Comparison of ENCODE assay signal across 13 cellular contexts in the genomic region with DNA sequence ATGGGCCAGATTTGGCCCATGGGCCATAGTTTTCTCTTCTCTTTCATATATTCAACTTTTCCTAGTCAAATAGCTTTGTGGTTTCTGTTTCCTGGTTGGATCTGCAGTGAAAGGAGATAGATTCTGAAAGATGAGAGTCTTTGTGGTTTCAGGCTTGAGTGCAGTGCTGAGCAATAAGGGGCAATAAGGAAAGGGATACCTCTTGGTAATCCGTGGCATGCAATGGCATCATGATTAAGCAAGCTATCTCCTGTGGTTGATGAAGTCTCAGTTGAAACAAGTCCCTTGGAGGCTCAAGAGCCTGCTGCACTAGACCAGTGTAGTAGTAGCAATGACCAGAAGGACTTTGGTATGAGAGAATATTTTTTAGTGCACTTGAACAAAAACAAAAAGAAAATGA.
"Had no signal": no experiment of that assay in that cellular context is flagged by ENCODE, and none has a peak within 500 bp of the region (broad histone marks: within the 10 kb centered on the region; RNA-seq: fewer than 3 reads in every experiment).

No MANE protein-coding gene starts in this region.

- ATAC-seq: activated T-helper 17 cell treated with anti-CD3 and anti-CD28 coated beads, Interleukin-2, amount 50 U/mL, for 72 hours; left lobe of liver; mucosa of descending colon; naive thymus-derived CD4-positive, alpha-beta T cell; pancreas; stimulated activated effector memory CD8-positive, alpha-beta T cell treated with anti-CD3 and anti-CD28 coated beads, Interleukin-12 subunit alpha, Interleukin-12 subunit beta, amount 100 ng/mL, for 72 hours had no signal

- FAIRE-seq: bronchial epithelial cell, islet of Langerhans, pancreas had no signal

- DNase-seq: activated B cell treated with CpG ODN at 0.5 μM for 24 hours; activated CD4-positive, alpha-beta T cell treated with anti-CD3 and anti-CD28 coated beads, Interleukin-2, amount 10 ng/mL, durations not matched to agents 24 days and 14 days; activated naive CD4-positive, alpha-beta T cell treated with Interleukin-2 at 50 U/mL for 16 hours; aorta; mucosa of descending colon; naive thymus-derived CD4-positive, alpha-beta T cell; pancreas; retina had no signal
